Comparison of ENCODE assay signal across 8 cellular contexts in genomic region chr22:31247726-31248125, GRCh38. TPM values are rescaled to one million over a fixed set of nuclear protein-coding genes. Genes with fewer than 3 reads are reported as not detected.
A peak's percentile ranks its signal among the peaks of the same experiment; 100 is the strongest.
DNase-seq lines count a peak whose midpoint lies in the region; ATAC-seq, FAIRE-seq and TF ChIP-seq lines count a peak whose summit lies in the region.

No MANE protein-coding gene starts in this region.

- H3K36me3 ChIP-seq in astrocyte (ENCODE audit: insufficient read depth, low read length) (no peaks in the 10 kb centered on the region), smooth muscle cell (ENCODE audit: low read depth) (no peaks in the 10 kb centered on the region)

- H3K79me2 ChIP-seq in astrocyte (ENCODE audit: insufficient read depth, low read length): peaks cover 44% of the 10 kb centered on the region
- H3K79me2 ChIP-seq in smooth muscle cell (ENCODE audit: low read depth): peaks cover 42% of the 10 kb centered on the region

- no peaks in the 10 kb centered on the region for H3K9me3 ChIP-seq in astrocyte (ENCODE audit: insufficient read depth, low read depth, low read length)
- no peaks in the 10 kb centered on the region for H3K9me3 ChIP-seq in smooth muscle cell (replicated peaks; ENCODE audit: low read depth)

- no peaks in the 10 kb centered on the region for H3K9me3 Mint-ChIP-seq in T-helper 1 cell treated with Interleukin-12 subunit alpha and Interleukin-12 subunit beta and Interleukin-4 antibody, amounts not matched to agents 30 μg/mL and 1 μg/mL, for 36 hours
- H3K9me3 Mint-ChIP-seq in astrocyte (ENCODE audit: unreplicated experiment) (no peaks in the 10 kb centered on the region), immature natural killer cell (no peaks in the 10 kb centered on the region)

- H3K4me1 Mint-ChIP-seq in T-helper 1 cell treated with Interleukin-12 subunit alpha and Interleukin-12 subunit beta and Interleukin-4 antibody, amounts not matched to agents 30 μg/mL and 1 μg/mL, for 36 hours (ENCODE audit: low read depth): peaks cover 25% of the 10 kb centered on the region
- peaks cover 65% of the 10 kb centered on the region for H3K4me1 Mint-ChIP-seq in astrocyte (ENCODE audit: low read depth, unreplicated experiment)
- H3K4me1 Mint-ChIP-seq in immature natural killer cell: peaks cover 14 to 15% of the 10 kb centered on the region in 2 donors

- H3K9ac ChIP-seq in astrocyte (ENCODE audit: low read length): peak overlapping the region; percentile 86
- no peak overlapping the region for H3K9ac ChIP-seq in smooth muscle cell (ENCODE audit: low read depth)

- 78% methylated on average over 1 of the region's 1 CpG for WGBS in smooth muscle cell (ENCODE audit: low lambda C conversion rate)

- DNase-seq in T-helper 1 cell (no peak), astrocyte (ENCODE audit: low read depth) (no peak), immature natural killer cell (no peak), smooth muscle cell (lab: John Stamatoyannopoulos, UW; ENCODE audit: unreplicated experiment) (no peak), NCI-H1694 treated with DMSO at 0.1 percent for 48 hours (lab: John Stamatoyannopoulos, UW) (no peak), foreskin keratinocyte (no peak)

- no peak for FAIRE-seq in astrocyte (lab: Jason Lieb, UNC)

- ATAC-seq in HG02763 (IDR thresholded peaks at IDR 0.05; ENCODE audit: unreplicated experiment) (no peak), foreskin keratinocyte (no peak)

- peak overlapping the region; percentile 41 for H3K4me3 Mint-ChIP-seq in T-helper 1 cell treated with Interleukin-12 subunit alpha and Interleukin-12 subunit beta and Interleukin-4 antibody, amounts not matched to agents 30 μg/mL and 1 μg/mL, for 36 hours
- H3K4me3 Mint-ChIP-seq in astrocyte (ENCODE audit: unreplicated experiment): peak overlapping the region; percentile 94
- peak overlapping the region; percentile 59 to 88 (median 76) for H3K4me3 Mint-ChIP-seq in immature natural killer cell

- H3K27me3 ChIP-seq in astrocyte (ENCODE audit: insufficient read depth, low read length) (no peaks in the 10 kb centered on the region), smooth muscle cell (ENCODE audit: low read depth) (no peaks in the 10 kb centered on the region), foreskin keratinocyte (no peaks in the 10 kb centered on the region)

- H4K20me1 ChIP-seq in astrocyte (ENCODE audit: insufficient read depth, low read length) (peaks cover 39% of the 10 kb centered on the region), smooth muscle cell (ENCODE audit: low read depth) (peaks cover 30% of the 10 kb centered on the region)

- H3K4me2 ChIP-seq in astrocyte (ENCODE audit: low read length) (peak overlapping the region; percentile 96), smooth muscle cell (peak overlapping the region; percentile 93)

- H3K27me3 Mint-ChIP-seq in T-helper 1 cell treated with Interleukin-12 subunit alpha and Interleukin-12 subunit beta and Interleukin-4 antibody, amounts not matched to agents 30 μg/mL and 1 μg/mL, for 36 hours (ENCODE audit: low read depth): no peaks in the 10 kb centered on the region
- no peaks in the 10 kb centered on the region for H3K27me3 Mint-ChIP-seq in astrocyte (ENCODE audit: low read depth, unreplicated experiment)
- no peaks in the 10 kb centered on the region for H3K27me3 Mint-ChIP-seq in immature natural killer cell (ENCODE audit: low read depth in 3 of 3)

- H3K4me3 ChIP-seq in astrocyte (ENCODE audit: insufficient read depth, low read depth, low read length): peak overlapping the region; percentile 73
- peak overlapping the region; percentile 60 for H3K4me3 ChIP-seq in smooth muscle cell

- peak overlapping the region; percentile 14 for H3K27ac ChIP-seq in astrocyte (ENCODE audit: low read depth, low read length)
- peak overlapping the region; percentile 92 for H3K27ac ChIP-seq in smooth muscle cell (ENCODE audit: low read depth)
- H3K27ac ChIP-seq in foreskin keratinocyte: no peak overlapping the region

- peak overlapping the region; percentile 72 for H3K27ac Mint-ChIP-seq in T-helper 1 cell treated with Interleukin-12 subunit alpha and Interleukin-12 subunit beta and Interleukin-4 antibody, amounts not matched to agents 30 μg/mL and 1 μg/mL, for 36 hours
- peak overlapping the region; percentile 26 for H3K27ac Mint-ChIP-seq in astrocyte (ENCODE audit: unreplicated experiment)
- H3K27ac Mint-ChIP-seq in immature natural killer cell: peak overlapping the region in 5 of 6 donors; percentile 10 to 76 (median 43)

- peaks cover 58% of the 10 kb centered on the region for H3K4me1 ChIP-seq in astrocyte (ENCODE audit: insufficient read depth, low read length)
- H3K4me1 ChIP-seq in smooth muscle cell (ENCODE audit: low read depth): peaks cover 46% of the 10 kb centered on the region
- H3K4me1 ChIP-seq in foreskin keratinocyte: peaks cover 37% of the 10 kb centered on the region

- H2AFZ ChIP-seq in astrocyte (ENCODE audit: low read depth, low read length): peak overlapping the region; percentile 64
- H2AFZ ChIP-seq in smooth muscle cell (ENCODE audit: low read depth): no peak overlapping the region

- peaks cover 32% of the 10 kb centered on the region for H3F3A ChIP-seq in smooth muscle cell (ENCODE audit: low read depth)

- H3K36me3 Mint-ChIP-seq in T-helper 1 cell treated with Interleukin-12 subunit alpha and Interleukin-12 subunit beta and Interleukin-4 antibody, amounts not matched to agents 30 μg/mL and 1 μg/mL, for 36 hours (ENCODE audit: low read depth): no peaks in the 10 kb centered on the region
- H3K36me3 Mint-ChIP-seq in astrocyte (ENCODE audit: low read depth, unreplicated experiment) (peaks cover 2% of the 10 kb centered on the region), immature natural killer cell (no peaks in the 10 kb centered on the region)

- TF ChIP-seq CTCF in astrocyte (IDR thresholded peaks at IDR 0.05; ENCODE audit: insufficient read depth, low read depth, low read length) (no peak), smooth muscle cell (IDR thresholded peaks at IDR 0.05; ENCODE audit: borderline replicate concordance, insufficient read depth, poor library complexity, severe bottlenecking) (no peak), foreskin keratinocyte (conservative IDR thresholded peaks at IDR 0.05) (no peak)

RNA-seq across cellular contexts. Expression of gene LIMK2, which starts 35.6 kb away (rescaled TPM):
- 128 and 136 TPM in 2 replicates for total RNA-seq in astrocyte
- polyA plus RNA-seq in immature natural killer cell: 10 to 100 TPM in 1 of 3 donors, 1 to 10 TPM in 2; 4.0 to 12.9 (median 6.2) TPM
- total RNA-seq in smooth muscle cell: 126 and 147 TPM in 2 replicates
- polyA plus RNA-seq in smooth muscle cell: 85.7 and 141 TPM in 2 replicates
- total RNA-seq in foreskin keratinocyte: 80.9 and 86.6 TPM in 2 replicates
- polyA plus RNA-seq in foreskin keratinocyte: 41.3 and 43.1 TPM in 2 replicates

RNA-seq across cellular contexts. Expression of gene PIK3IP1, which starts 44.6 kb away (rescaled TPM):
- total RNA-seq in astrocyte (21.4 and 22.3 TPM in 2 replicates), smooth muscle cell (12.6 and 16.9 TPM in 2 replicates), foreskin keratinocyte (6.1 and 11.9 TPM in 2 replicates)
- polyA plus RNA-seq in immature natural killer cell (100 to 1,000 TPM in 1 of 3 donors, 10 to 100 TPM in 2; 88.2 to 136 (median 98.1) TPM), smooth muscle cell (20.2 and 26.3 TPM in 2 replicates), foreskin keratinocyte (4.6 and 8.6 TPM in 2 replicates)

Comparison
In these comparisons a context has a peak if more than half of its experiments do, and no peak if none do; other contexts are left out.
1. H3K4me3 Mint-ChIP-seq: peak in every context shown above with its lines; median percentile 94 in astrocyte; 76 in immature natural killer cell; 41 in T-helper 1 cell treated with Interleukin-12 subunit alpha and Interleukin-12 subunit beta and Interleukin-4 antibody, amounts not matched to agents 30 μg/mL and 1 μg/mL, for 36 hours.